20 cellular contexts compared by ENCODE assay signal in the genomic region with DNA sequence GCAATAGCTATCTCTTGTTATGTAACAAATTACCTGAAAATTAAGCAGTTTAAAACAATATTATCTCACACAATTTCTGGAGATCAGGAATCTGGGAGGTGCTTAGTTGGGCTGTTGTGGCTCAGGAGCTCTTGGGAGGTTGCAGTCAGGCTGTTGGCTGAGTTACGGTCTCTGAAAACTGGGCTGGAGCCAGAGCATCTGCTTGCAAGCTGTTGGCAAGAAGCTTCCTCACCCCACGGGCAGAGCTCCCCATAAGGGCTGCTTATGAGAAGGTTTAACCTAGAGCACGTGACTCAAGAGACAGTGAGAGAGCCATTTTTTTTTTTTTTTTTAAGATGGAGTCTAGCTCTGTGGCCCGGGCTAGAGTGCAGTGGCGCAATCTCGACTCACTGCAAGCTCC.
A peak's percentile ranks its signal among the peaks of the same experiment; 100 is the strongest.
DNase-seq lines count a peak whose midpoint lies in the region; TF ChIP-seq lines count a peak whose summit lies in the region.
"Had no signal": no experiment of that assay in that cellular context is flagged by ENCODE, and none has a peak within 500 bp of the region (broad histone marks: within the 10 kb centered on the region; RNA-seq: fewer than 3 reads in every experiment).

No MANE protein-coding gene starts in this region.

- no peaks in the 10 kb centered on the region for H3K36me3 Mint-ChIP-seq in CD4-positive, alpha-beta memory T cell

- H3K27ac ChIP-seq in CD4-positive, alpha-beta memory T cell (ENCODE audit: low read depth, low read length): no peak overlapping the region
- H3K27ac ChIP-seq: RWPE1, VCaP had no signal

- peaks cover 0 to 3% (median 0%) of the 10 kb centered on the region in 4 donors for H3K4me1 Mint-ChIP-seq in CD4-positive, alpha-beta memory T cell

- no peak overlapping the region for H3K27ac Mint-ChIP-seq in CD4-positive, alpha-beta memory T cell
- H3K27ac Mint-ChIP-seq: GM23338 had no signal

- no peaks in the 10 kb centered on the region for H3K27me3 ChIP-seq in CD4-positive, alpha-beta memory T cell (ENCODE audit: insufficient read depth, low read length)
- H3K27me3 ChIP-seq: MG63 had no signal

- H3K27me3 Mint-ChIP-seq in CD4-positive, alpha-beta memory T cell: peaks cover 6 to 8% of the 10 kb centered on the region in 2 donors

- no peak for TF ChIP-seq CTCF in AG09309 (IDR thresholded peaks at IDR 0.05; ENCODE audit: control insufficient read depth, insufficient read depth, low read depth, low read length, missing control alignments)
- no peak for TF ChIP-seq CTCF in fibroblast of pulmonary artery (IDR thresholded peaks at IDR 0.05; ENCODE audit: low read length, missing control alignments)

- H3K36me3 ChIP-seq in CD4-positive, alpha-beta memory T cell (ENCODE audit: insufficient read depth, low read length): no peaks in the 10 kb centered on the region
- H3K36me3 ChIP-seq: MG63 had no signal

- peaks cover 0 to 9% (median 3%) of the 10 kb centered on the region in 8 donors for H3K9me3 Mint-ChIP-seq in CD4-positive, alpha-beta memory T cell
- H3K9me3 Mint-ChIP-seq: GM23338 had no signal

- DNase-seq in AG09309 (ENCODE audit: low read depth) (peak; percentile 13), EL (peak; percentile 49), NCI-H69 (lab: John Stamatoyannopoulos, UW) (peak; percentile 9), fibroblast of pulmonary artery (ENCODE audit: low read depth) (peak; percentile 35), posterior cingulate gyrus (no peak), UCSD-AML1 (lab: John Stamatoyannopoulos, UW; ENCODE audit: unreplicated experiment) (no peak), cortex of kidney (lab: John Stamatoyannopoulos, UW) (no peak)
- no peak for DNase-seq in CD4-positive, alpha-beta memory T cell
- DNase-seq: activated CD8-positive, alpha-beta memory T cell treated with anti-CD3 and anti-CD28 coated beads, Interleukin-2, amount 50 U/mL, for 48 hours; activated effector memory CD4-positive, alpha-beta T cell treated with Interleukin-2 at 50 U/mL for 16 hours; central memory CD4-positive, alpha-beta T cell; erythroblast; head of caudate nucleus; MG63; NCI-H2227 treated with DMSO at 0.1 percent for 48 hours; occipital lobe had no signal

- H3K4me3 ChIP-seq in AG09309 (ENCODE audit: control insufficient read depth, low read depth, low read length): no peak overlapping the region
- no peak overlapping the region for H3K4me3 ChIP-seq in fibroblast of pulmonary artery (replicated peaks; ENCODE audit: low read depth, low read length)
- H3K4me3 ChIP-seq in CD4-positive, alpha-beta memory T cell (ENCODE audit: low read length in 2 of 2): no peak overlapping the region
- H3K4me3 ChIP-seq: GM12878, GM23338, MG63 had no signal

- no peaks in the 10 kb centered on the region for H3K9me3 ChIP-seq in CD4-positive, alpha-beta memory T cell (ENCODE audit: control insufficient read depth in 1 of 2, low read length in 2 of 2)
- H3K9me3 ChIP-seq: MG63 had no signal

- CTCF ChIA-PET in CD4-positive, alpha-beta memory T cell (lab: Charles Lee; ENCODE audit: partially characterized antibody): no interaction called here

- no peak overlapping the region for H3K4me3 Mint-ChIP-seq in CD4-positive, alpha-beta memory T cell
- H3K4me3 Mint-ChIP-seq: GM23338 had no signal

- intact Hi-C loops in posterior cingulate gyrus (cut with DNase I): no loop called here
- intact Hi-C loops in CD4-positive, alpha-beta memory T cell (cut with micrococcal nuclease): no loop called here

- no peaks in the 10 kb centered on the region for H3K4me1 ChIP-seq in CD4-positive, alpha-beta memory T cell (ENCODE audit: insufficient read depth, low read length)

- POLR2A ChIA-PET in CD4-positive, alpha-beta memory T cell (lab: Charles Lee; ENCODE audit: partially characterized antibody): no interaction called here

Comparison
In these comparisons a context has a peak if more than half of its experiments do, and no peak if none do; other contexts are left out.
1. DNase-seq: peak in AG09309 (single experiment), EL (single experiment), NCI-H69 (single experiment) and fibroblast of pulmonary artery (single experiment); none in posterior cingulate gyrus (0 of 10), CD4-positive, alpha-beta memory T cell (0 of 5), UCSD-AML1 (single experiment) and cortex of kidney (single experiment).